Comparison of ENCODE assay signal across 9 cellular contexts in genomic region chr3:150469031-150469930, GRCh38.
DNase-seq lines count a peak whose midpoint lies in the region; ATAC-seq and TF ChIP-seq lines count a peak whose summit lies in the region.
"Had no signal": no experiment of that assay in that cellular context is flagged by ENCODE, and none has a peak within 500 bp of the region (broad histone marks: within the 10 kb centered on the region; RNA-seq: fewer than 3 reads in every experiment).

No MANE protein-coding gene starts in this region.

- no peak for TF ChIP-seq EP300 in neural cell (conservative IDR thresholded peaks at IDR 0.05; ENCODE audit: poor library complexity, severe bottlenecking)

- no peaks in the 10 kb centered on the region for H3F3A ChIP-seq in neural cell (ENCODE audit: insufficient read depth, low read length, poor library complexity, severe bottlenecking)

- H3K9ac ChIP-seq in neural cell (ENCODE audit: low read length): no peak overlapping the region

- no peaks in the 10 kb centered on the region for H3K4me1 ChIP-seq in esophagus (ENCODE audit: control insufficient read depth in 2 of 2, insufficient read depth in 2 of 2, low read length in 1 of 2)

- no peaks in the 10 kb centered on the region for H3K79me2 ChIP-seq in neural cell (replicated peaks; ENCODE audit: insufficient read depth, low read length)

- no peaks in the 10 kb centered on the region for H3K4me1 Mint-ChIP-seq in activated T-helper 2 cell treated with anti-CD3 and anti-CD28 coated beads, Interferon-gamma antibody, Interleukin-2, Interleukin-4, amounts not matched to agents 10 μg/mL and 5 μg/mL and 100 μg/mL, durations not matched to agents 14 hours and 24 hours and 36 hours (ENCODE audit: low read depth)
- H3K4me1 Mint-ChIP-seq: IgD-negative memory B cell had no signal

- no peak for ATAC-seq in HG03097 (IDR thresholded peaks at IDR 0.05; ENCODE audit: low FRiP score, unreplicated experiment)

- TF ChIP-seq CTCF in neural cell (IDR thresholded peaks at IDR 0.05; ENCODE audit: poor library complexity, severe bottlenecking): no peak

- H3K4me3 ChIP-seq in esophagus (ENCODE audit: low read depth in 1 of 2, low read length in 2 of 2) (peak overlapping the region in 1 of 2 donors; percentile 13), neural cell (ENCODE audit: low read length) (no peak overlapping the region)

- H2AFZ ChIP-seq in neural cell (ENCODE audit: low read depth, low read length): no peak overlapping the region

- H3K27me3 ChIP-seq in esophagus (ENCODE audit: control insufficient read depth in 1 of 2, insufficient read depth in 2 of 2, low read length in 2 of 2): no peaks in the 10 kb centered on the region
- no peaks in the 10 kb centered on the region for H3K27me3 ChIP-seq in neural cell (ENCODE audit: insufficient read depth, low read depth, low read length)

- H3K4me2 ChIP-seq in neural cell (ENCODE audit: low read length): no peak overlapping the region

- H3K36me3 ChIP-seq in esophagus (ENCODE audit: control insufficient read depth in 2 of 2, insufficient read depth in 2 of 2, low read length in 1 of 2) (no peaks in the 10 kb centered on the region), neural cell (ENCODE audit: insufficient read depth, low read length) (no peaks in the 10 kb centered on the region)

- no peak overlapping the region for H3K4me3 Mint-ChIP-seq in activated T-helper 2 cell treated with anti-CD3 and anti-CD28 coated beads, Interferon-gamma antibody, Interleukin-2, Interleukin-4, amounts not matched to agents 10 μg/mL and 5 μg/mL and 100 μg/mL, durations not matched to agents 14 hours and 24 hours and 36 hours (ENCODE audit: low read depth)

- H3K9me3 ChIP-seq in esophagus (ENCODE audit: control insufficient read depth in 2 of 2, insufficient read depth in 1 of 2, low read depth in 1 of 2, low read length in 1 of 2): no peaks in the 10 kb centered on the region
- no peaks in the 10 kb centered on the region for H3K9me3 ChIP-seq in neural cell (ENCODE audit: low read length)

- peaks cover 3% of the 10 kb centered on the region for H3K27me3 Mint-ChIP-seq in activated T-helper 2 cell treated with anti-CD3 and anti-CD28 coated beads, Interferon-gamma antibody, Interleukin-2, Interleukin-4, amounts not matched to agents 10 μg/mL and 5 μg/mL and 100 μg/mL, durations not matched to agents 14 hours and 24 hours and 36 hours (ENCODE audit: low read depth)
- H3K27me3 Mint-ChIP-seq: IgD-negative memory B cell had no signal

- H3K9me2 ChIP-seq in neural cell (ENCODE audit: insufficient read depth, low read length): no peaks in the 10 kb centered on the region

- TF ChIP-seq RAD21 in neural cell (conservative IDR thresholded peaks at IDR 0.05): no peak

- DNase-seq in AG08396 (ENCODE audit: low spot score): peak; percentile 72
- DNase-seq in NCI-H226: peak; percentile 99
- DNase-seq in activated T-helper 2 cell treated with anti-CD3 and anti-CD28 coated beads, Interferon-gamma antibody, Interleukin-2, Interleukin-4, amounts not matched to agents 10 μg/mL and 5 μg/mL and 100 μg/mL, durations not matched to agents 14 hours and 24 hours and 36 hours (ENCODE audit: low spot score): no peak
- DNase-seq in epidermal melanocyte (ENCODE audit: insufficient read length, low spot score): no peak
- DNase-seq in NCI-H2081 treated with DMSO at 0.1 percent for 48 hours (lab: John Stamatoyannopoulos, UW): no peak

- H3K27ac Mint-ChIP-seq in activated T-helper 2 cell treated with anti-CD3 and anti-CD28 coated beads, Interferon-gamma antibody, Interleukin-2, Interleukin-4, amounts not matched to agents 10 μg/mL and 5 μg/mL and 100 μg/mL, durations not matched to agents 14 hours and 24 hours and 36 hours: no peak overlapping the region
- H3K27ac Mint-ChIP-seq: IgD-negative memory B cell had no signal

- peaks cover 6% of the 10 kb centered on the region for H3K9me3 Mint-ChIP-seq in activated T-helper 2 cell treated with anti-CD3 and anti-CD28 coated beads, Interferon-gamma antibody, Interleukin-2, Interleukin-4, amounts not matched to agents 10 μg/mL and 5 μg/mL and 100 μg/mL, durations not matched to agents 14 hours and 24 hours and 36 hours
- H3K9me3 Mint-ChIP-seq: IgD-negative memory B cell had no signal

- H3K27ac ChIP-seq in esophagus (ENCODE audit: low read depth in 2 of 2, low read length in 1 of 2) (peak overlapping the region; percentile 85 to 93), neural cell (ENCODE audit: low read length) (no peak overlapping the region)

- WGBS in esophagus, 2 donors: 76 to 79% methylated on average over 15 of the region's 15 CpGs

- intact Hi-C loops in activated T-helper 2 cell treated with anti-CD3 and anti-CD28 coated beads, Interferon-gamma antibody, Interleukin-2, Interleukin-4, amounts not matched to agents 10 μg/mL and 5 μg/mL and 100 μg/mL, durations not matched to agents 14 hours and 24 hours and 36 hours (cut with micrococcal nuclease): no loop called here

- H4K20me1 ChIP-seq in neural cell (ENCODE audit: insufficient read depth): no peaks in the 10 kb centered on the region

- no peaks in the 10 kb centered on the region for H3K36me3 Mint-ChIP-seq in activated T-helper 2 cell treated with anti-CD3 and anti-CD28 coated beads, Interferon-gamma antibody, Interleukin-2, Interleukin-4, amounts not matched to agents 10 μg/mL and 5 μg/mL and 100 μg/mL, durations not matched to agents 14 hours and 24 hours and 36 hours (ENCODE audit: low read depth)

TF ChIP-seq in neural cell, 6 proteins besides CTCF, POLR2A, EP300 and RAD21:
- TF ChIP-seq TAF1 (IDR thresholded peaks at IDR 0.05; ENCODE audit: low read depth) (no peak), REST (IDR thresholded peaks at IDR 0.05; ENCODE audit: borderline replicate concordance) (peak; percentile 69), POLR2AphosphoS5 (IDR thresholded peaks at IDR 0.05) (peak; percentile 7)

Comparison
In these comparisons a context has a peak if more than half of its experiments do, and no peak if none do; other contexts are left out.
1. DNase-seq: peak in AG08396 (single experiment) and NCI-H226 (single experiment); none in activated T-helper 2 cell treated with anti-CD3 and anti-CD28 coated beads, Interferon-gamma antibody, Interleukin-2, Interleukin-4, amounts not matched to agents 10 μg/mL and 5 μg/mL and 100 μg/mL, durations not matched to agents 14 hours and 24 hours and 36 hours (single experiment), epidermal melanocyte (single experiment) and NCI-H2081 treated with DMSO at 0.1 percent for 48 hours (single experiment).